Comparison of ENCODE assay signal across 10 cellular contexts in the genomic region with DNA sequence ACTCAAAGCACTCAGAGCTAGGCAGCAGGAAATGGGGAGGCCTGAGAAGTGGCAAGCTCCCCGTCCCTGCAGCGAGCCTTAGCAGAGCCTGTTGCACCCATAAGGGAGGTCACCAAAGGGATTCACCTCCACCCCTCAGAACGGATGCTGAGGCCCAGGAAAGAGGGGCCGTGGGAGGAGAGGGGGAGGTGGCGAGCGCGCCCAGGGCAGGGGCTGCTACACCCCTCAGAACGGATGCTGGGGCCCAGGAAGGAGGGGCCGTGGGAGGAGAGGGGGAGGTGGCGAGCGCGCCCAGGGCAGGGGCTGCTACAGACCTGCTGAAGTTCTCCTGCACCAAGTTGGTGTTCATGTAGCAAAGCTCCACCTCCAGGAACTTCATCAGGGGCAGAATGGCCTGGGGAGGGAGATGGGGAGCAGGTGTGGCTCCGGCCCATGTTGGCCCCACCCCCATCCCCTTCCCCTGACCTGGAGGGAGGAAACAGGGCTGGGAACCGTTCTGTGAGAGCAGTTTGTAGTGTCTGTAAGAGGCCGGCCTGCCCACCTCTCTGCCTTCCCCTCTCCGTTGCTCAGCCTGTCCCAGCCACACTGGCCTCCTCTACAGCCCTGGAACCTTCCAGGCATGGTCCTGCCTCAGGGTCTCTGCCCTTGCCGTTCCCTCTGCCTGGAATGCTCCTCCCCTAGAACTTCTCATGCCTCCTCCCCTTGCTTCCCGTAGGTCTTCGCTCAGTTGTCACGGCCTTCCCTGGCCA. TPM values are rescaled to one million over a fixed set of nuclear protein-coding genes. Genes with fewer than 3 reads are reported as not detected.
DNase-seq lines count a peak whose midpoint lies in the region; ATAC-seq and TF ChIP-seq lines count a peak whose summit lies in the region.
"Had no signal": no experiment of that assay in that cellular context is flagged by ENCODE, and none has a peak within 500 bp of the region (broad histone marks: within the 10 kb centered on the region; RNA-seq: fewer than 3 reads in every experiment).

No MANE protein-coding gene starts in this region.

- H3K27me3 ChIP-seq in DND-41 (ENCODE audit: insufficient read depth, low read length, poor library complexity) = no peaks in the 10 kb centered on the region
- H3K27me3 ChIP-seq in Loucy (ENCODE audit: insufficient read depth, low read length, poor library complexity, severe bottlenecking) = no peaks in the 10 kb centered on the region
- no peaks in the 10 kb centered on the region for H3K27me3 ChIP-seq in naive thymus-derived CD4-positive, alpha-beta T cell (ENCODE audit: control insufficient read depth in 2 of 2, insufficient read depth in 2 of 2, low read length in 2 of 2)

- H3K9ac ChIP-seq in DND-41 (ENCODE audit: low read depth, low read length) (no peak overlapping the region), Loucy (ENCODE audit: low read depth, low read length, poor library complexity, severe bottlenecking) (peak overlapping the region; percentile 38)
- H3K9ac ChIP-seq: parathyroid adenoma had no signal

- TF ChIP-seq CTCF in DND-41 (IDR thresholded peaks at IDR 0.05; ENCODE audit: borderline replicate concordance, extremely low read depth, low read length, poor library complexity, severe bottlenecking) (no peak), Loucy (conservative IDR thresholded peaks at IDR 0.05; ENCODE audit: low read length) (no peak)

- peaks cover 27% of the 10 kb centered on the region for H3K4me1 Mint-ChIP-seq in central memory CD8-positive, alpha-beta T cell
- peaks cover 27 to 37% (median 32%) of the 10 kb centered on the region in 7 donors for H3K4me1 Mint-ChIP-seq in naive thymus-derived CD4-positive, alpha-beta T cell

- H3K27ac Mint-ChIP-seq in central memory CD8-positive, alpha-beta T cell (ENCODE audit: low read depth) = peak overlapping the region; percentile 91
- peak overlapping the region; percentile 83 to 95 (median 92) for H3K27ac Mint-ChIP-seq in naive thymus-derived CD4-positive, alpha-beta T cell

- intact Hi-C loops in naive thymus-derived CD4-positive, alpha-beta T cell (cut with micrococcal nuclease) = loop anchor here in 1 of 2 donors (2.0 kb wide), 1 partner anchor 16 kb away; no protein-coding TSS in a partner anchor

- H3K9me3 ChIP-seq in DND-41 (ENCODE audit: insufficient read depth, low read length, severe bottlenecking) (no peaks in the 10 kb centered on the region), Loucy (ENCODE audit: insufficient read depth, low read depth, low read length) (no peaks in the 10 kb centered on the region)
- no peaks in the 10 kb centered on the region for H3K9me3 ChIP-seq in naive thymus-derived CD4-positive, alpha-beta T cell (ENCODE audit: control insufficient read depth in 2 of 3, low read length in 3 of 3)

- DNase-seq in DND-41 = peak; percentile 25
- no peak for DNase-seq in central memory CD8-positive, alpha-beta T cell (ENCODE audit: low spot score in 2 of 2)
- DNase-seq in naive thymus-derived CD4-positive, alpha-beta T cell = peak in 5 of 9 donors; percentile 26 to 41 (median 33)
- DNase-seq in pons (ENCODE audit: low spot score) = no peak
- no peak for DNase-seq in OCI-M2 (lab: John Stamatoyannopoulos, UW; ENCODE audit: unreplicated experiment)

- H3K36me3 Mint-ChIP-seq in central memory CD8-positive, alpha-beta T cell (ENCODE audit: insufficient read depth) = peaks cover 47% of the 10 kb centered on the region
- peaks cover 0 to 21% (median 3%) of the 10 kb centered on the region in 5 donors for H3K36me3 Mint-ChIP-seq in naive thymus-derived CD4-positive, alpha-beta T cell

- H3K36me3 ChIP-seq in DND-41 (ENCODE audit: insufficient read depth, low read length) (peaks cover 62% of the 10 kb centered on the region), Loucy (ENCODE audit: insufficient read depth, low read length) (peaks cover 60% of the 10 kb centered on the region; the same call in 1 of the 2 replicates)
- H3K36me3 ChIP-seq in naive thymus-derived CD4-positive, alpha-beta T cell (ENCODE audit: control insufficient read depth in 2 of 3, insufficient read depth in 3 of 3, low read length in 3 of 3) = peaks cover 7 to 77% (median 35%) of the 10 kb centered on the region in 3 experiments

- H2AFZ ChIP-seq in DND-41 (ENCODE audit: low read depth, low read length) = no peak overlapping the region
- no peak overlapping the region for H2AFZ ChIP-seq in Loucy (ENCODE audit: low read length)
- H2AFZ ChIP-seq: parathyroid adenoma had no signal

- no peak overlapping the region for H3K4me3 ChIP-seq in DND-41 (ENCODE audit: low read depth in 1 of 2, low read length in 2 of 2)
- H3K4me3 ChIP-seq in Loucy (ENCODE audit: low read length, poor library complexity, severe bottlenecking) = peak overlapping the region; percentile 27
- peak overlapping the region; percentile 22 for H3K4me3 ChIP-seq in naive thymus-derived CD4-positive, alpha-beta T cell (ENCODE audit: low read length)
- H3K4me3 ChIP-seq: SK-N-MC had no signal

- H3K79me2 ChIP-seq in DND-41 (ENCODE audit: insufficient read depth, low read length) (no peaks in the 10 kb centered on the region), Loucy (ENCODE audit: insufficient read depth, low read length) (peaks cover 7% of the 10 kb centered on the region; the same call in 1 of the 2 replicates)
- H3K79me2 ChIP-seq: parathyroid adenoma had no signal

- no peaks in the 10 kb centered on the region for H3K4me1 ChIP-seq in DND-41 (ENCODE audit: insufficient read depth, low read length)
- peaks cover 19% of the 10 kb centered on the region for H3K4me1 ChIP-seq in Loucy (ENCODE audit: insufficient read depth, low read length, poor library complexity, severe bottlenecking)
- peaks cover 33 to 35% of the 10 kb centered on the region in 2 donors for H3K4me1 ChIP-seq in naive thymus-derived CD4-positive, alpha-beta T cell (ENCODE audit: control insufficient read depth in 2 of 2, insufficient read depth in 2 of 2, low read length in 2 of 2)

- CTCF ChIA-PET in naive thymus-derived CD4-positive, alpha-beta T cell (lab: Charles Lee) = interaction anchor here (0.7 to 4.1 kb wide), 6 partner anchors 12 to 80 kb away, joined by 3 to 17 read pairs (median 4); a partner anchor contains a TSS

- H3K4me3 Mint-ChIP-seq in central memory CD8-positive, alpha-beta T cell = peak overlapping the region; percentile 72
- peak overlapping the region; percentile 66 to 84 (median 76) for H3K4me3 Mint-ChIP-seq in naive thymus-derived CD4-positive, alpha-beta T cell

- ATAC-seq in DND-41 (ENCODE audit: insufficient read depth, low read depth) (peak; percentile 37), HG03139 (IDR thresholded peaks at IDR 0.05; ENCODE audit: unreplicated experiment) (no peak), GM21528 (IDR thresholded peaks at IDR 0.05; ENCODE audit: low FRiP score, unreplicated experiment) (no peak)
- ATAC-seq in central memory CD8-positive, alpha-beta T cell (replicated peaks; ENCODE audit: extremely low read depth, poor library complexity, severe bottlenecking) = peak; percentile 53
- ATAC-seq in naive thymus-derived CD4-positive, alpha-beta T cell = peak; percentile 45

- no peaks in the 10 kb centered on the region for H3F3A ChIP-seq in Loucy (ENCODE audit: low read depth)

- H3K27me3 Mint-ChIP-seq in central memory CD8-positive, alpha-beta T cell = no peaks in the 10 kb centered on the region
- H3K27me3 Mint-ChIP-seq in naive thymus-derived CD4-positive, alpha-beta T cell = no peaks in the 10 kb centered on the region

- H3K4me2 ChIP-seq in DND-41 (ENCODE audit: insufficient read depth, low read length) (no peak overlapping the region), Loucy (ENCODE audit: low read depth, low read length, poor library complexity, severe bottlenecking) (peak overlapping the region; percentile 50)

- H3K9me2 ChIP-seq in Loucy (replicated peaks; ENCODE audit: low read depth, low read length) = no peaks in the 10 kb centered on the region

- POLR2A ChIA-PET in naive thymus-derived CD4-positive, alpha-beta T cell (lab: Charles Lee) = interaction anchor here (0.6 to 5.2 kb wide), 19 partner anchors 12 to 597 kb away, joined by 3 to 37 read pairs (median 5); a partner anchor contains a TSS

- no peak overlapping the region for H3K27ac ChIP-seq in DND-41 (ENCODE audit: low read length)
- peak overlapping the region; percentile 64 for H3K27ac ChIP-seq in naive thymus-derived CD4-positive, alpha-beta T cell (ENCODE audit: low read depth, low read length)
- H3K27ac ChIP-seq: parathyroid adenoma, SK-N-MC had no signal

- no peaks in the 10 kb centered on the region for H3K9me3 Mint-ChIP-seq in central memory CD8-positive, alpha-beta T cell
- H3K9me3 Mint-ChIP-seq in naive thymus-derived CD4-positive, alpha-beta T cell = no peaks in the 10 kb centered on the region

- peaks cover 6% of the 10 kb centered on the region; the same call in 1 of the 2 replicates for H4K20me1 ChIP-seq in DND-41 (ENCODE audit: insufficient read depth, low read length)
- H4K20me1 ChIP-seq in Loucy (ENCODE audit: insufficient read depth, low read length, poor library complexity, severe bottlenecking) = peaks cover 38% of the 10 kb centered on the region

RNA-seq across cellular contexts. Expression of a gene that starts 11.4 kb away (rescaled TPM):
- 100 to 1,000 TPM; 145 to 201 (median 152) TPM for total RNA-seq in naive thymus-derived CD4-positive, alpha-beta T cell
- polyA plus RNA-seq in naive thymus-derived CD4-positive, alpha-beta T cell = 10 to 100 TPM; 44.5 to 83.3 TPM

RNA-seq across cellular contexts. Expression of a gene that starts 22.3 kb away (rescaled TPM):
- 100 to 1,000 TPM in 3 of 5 experiments, 10 to 100 TPM in 2; 87.7 to 159 (median 112) TPM for total RNA-seq in naive thymus-derived CD4-positive, alpha-beta T cell
- polyA plus RNA-seq in naive thymus-derived CD4-positive, alpha-beta T cell = 10 to 100 TPM; 84.8 to 99.4 TPM

RNA-seq across cellular contexts. Expression of a gene that starts 45.6 kb away (rescaled TPM):
- 10 to 100 TPM in 1 of 5 experiments, 1 to 10 TPM in 4; 2.5 to 25.6 (median 8.7) TPM for total RNA-seq in naive thymus-derived CD4-positive, alpha-beta T cell
- 1 to 10 TPM; 6.3 to 7.7 TPM for polyA plus RNA-seq in naive thymus-derived CD4-positive, alpha-beta T cell

RNA-seq across cellular contexts. Expression of a gene that starts 48.2 kb away (rescaled TPM):
- 10 to 100 TPM; 32.0 to 49.8 (median 41.0) TPM for total RNA-seq in naive thymus-derived CD4-positive, alpha-beta T cell
- polyA plus RNA-seq in naive thymus-derived CD4-positive, alpha-beta T cell = 10 to 100 TPM; 21.5 to 22.1 TPM

Comparison
In these comparisons a context has a peak if more than half of its experiments do, and no peak if none do; other contexts are left out.
1. ATAC-seq: peak in DND-41 (single experiment), central memory CD8-positive, alpha-beta T cell (single experiment) and naive thymus-derived CD4-positive, alpha-beta T cell (single experiment); none in HG03139 (single experiment) and GM21528 (single experiment).
2. DNase-seq: peak in DND-41 (single experiment) and naive thymus-derived CD4-positive, alpha-beta T cell (5 of 9); none in central memory CD8-positive, alpha-beta T cell (0 of 2), pons (single experiment) and OCI-M2 (single experiment).
3. H3K4me3 ChIP-seq: peak in Loucy (single experiment) and naive thymus-derived CD4-positive, alpha-beta T cell (single experiment); none in DND-41 (0 of 2).